In genomic region chr21:29413683-29414082, GRCh38 we compare ENCODE assay signal across 8 cellular contexts.
"Had no signal": no experiment of that assay in that cellular context is flagged by ENCODE, and none has a peak within 500 bp of the region (broad histone marks: within the 10 kb centered on the region; RNA-seq: fewer than 3 reads in every experiment).

No MANE protein-coding gene starts in this region.

- H3K4me1 ChIP-seq: HAP-1 had no signal

- H3K4me3 ChIP-seq: GM23338, HAP-1 had no signal

- H3K9me3 Mint-ChIP-seq: GM23338, HFFc6 had no signal

- H3K4me2 ChIP-seq: GM23338 had no signal

- H3K27ac ChIP-seq: HL-60 had no signal

- H3K27ac Mint-ChIP-seq: GM23338, HFFc6 had no signal

- H3K36me3 ChIP-seq: HAP-1 had no signal

- FAIRE-seq: HTR-8/SVneo had no signal

- ATAC-seq: GM23338, HCT116 had no signal

- H2AFZ ChIP-seq: GM23338 had no signal

- DNase-seq: H7, HFFc6, IMR-90 had no signal

- H3K9me3 ChIP-seq: HAP-1 had no signal

- H3K4me3 Mint-ChIP-seq: GM23338, HFFc6 had no signal
